ENCODE assay signal across 8 cellular contexts in the genomic region with DNA sequence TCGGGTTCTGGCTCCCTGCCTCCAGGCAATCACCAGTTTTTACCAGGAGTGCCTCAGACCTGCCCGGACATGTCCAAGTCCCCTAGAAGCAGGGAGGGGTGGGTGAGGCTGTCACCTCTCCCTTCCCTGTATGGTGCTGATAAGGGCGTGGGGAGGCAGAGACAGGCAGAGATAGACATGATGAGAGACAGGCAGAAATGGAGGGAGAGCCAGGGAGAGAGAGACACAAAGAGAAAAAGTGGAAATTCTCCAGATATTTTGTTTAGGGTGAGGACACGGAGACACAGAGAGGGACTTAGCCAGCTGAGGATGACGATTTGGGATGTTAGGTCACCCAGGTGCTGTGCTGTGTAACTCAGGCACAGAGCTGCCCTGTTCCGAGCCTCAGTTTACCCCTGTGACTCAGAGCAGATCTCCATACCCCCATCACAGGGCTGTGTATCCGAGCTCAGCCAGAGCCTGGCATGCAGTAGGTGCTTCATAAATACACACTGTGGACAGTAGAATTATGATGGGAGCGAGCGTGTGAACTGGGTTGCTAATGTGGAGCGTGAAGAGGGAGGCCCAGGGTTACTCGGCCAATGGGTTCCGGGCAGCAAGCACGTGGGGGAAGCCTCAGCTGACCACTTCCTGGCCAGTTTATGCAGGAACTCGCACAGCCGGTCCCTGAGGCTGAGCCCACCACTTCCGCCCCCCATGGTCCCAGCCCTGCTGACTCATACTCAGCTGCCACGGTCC. TPM values are rescaled to one million over a fixed set of nuclear protein-coding genes. Genes with fewer than 3 reads are reported as not detected.
DNase-seq lines count a peak whose midpoint lies in the region; ATAC-seq, FAIRE-seq and TF ChIP-seq lines count a peak whose summit lies in the region.

No MANE protein-coding gene starts in this region.

- ATAC-seq in DND-41 (ENCODE audit: insufficient read depth, low read depth): peak; percentile 89
- peak; percentile 66 for ATAC-seq in GM21390 (IDR thresholded peaks at IDR 0.05; ENCODE audit: unreplicated experiment)

- WGBS in sigmoid colon, 2 donors: 19 to 23% methylated on average over 17 of the region's 17 CpGs

- H2AFZ ChIP-seq in DND-41 (ENCODE audit: low read depth, low read length): no peak overlapping the region

- no peak overlapping the region for H3K9ac ChIP-seq in DND-41 (ENCODE audit: low read depth, low read length)

- H3K4me1 ChIP-seq in DND-41 (ENCODE audit: insufficient read depth, low read length) (peaks cover 10% of the 10 kb centered on the region), SJCRH30 (peaks cover 42% of the 10 kb centered on the region), sigmoid colon (peaks cover 0 to 18% (median 15%) of the 10 kb centered on the region in 4 donors)

- FAIRE-seq in HTR-8/SVneo (lab: Jason Lieb, UNC): peak; percentile 89

- H4K20me1 ChIP-seq in DND-41 (ENCODE audit: insufficient read depth, low read length): no peaks in the 10 kb centered on the region

- H3K4me3 ChIP-seq in DND-41 (ENCODE audit: low read depth in 1 of 2, low read length in 2 of 2) (no peak overlapping the region), SJCRH30 (peak overlapping the region; percentile 4; the same call in 1 of the 2 replicates), sigmoid colon (peak overlapping the region in 1 of 4 donors; percentile 4)

- no peak for TF ChIP-seq CTCF in DND-41 (IDR thresholded peaks at IDR 0.05; ENCODE audit: borderline replicate concordance, extremely low read depth, low read length, poor library complexity, severe bottlenecking)
- TF ChIP-seq CTCF in sigmoid colon (IDR thresholded peaks at IDR 0.05): no peak

- peak overlapping the region; percentile 54 for H3K27ac ChIP-seq in DND-41 (ENCODE audit: low read length)
- peak overlapping the region; percentile 99 for H3K27ac ChIP-seq in SJCRH30
- H3K27ac ChIP-seq in sigmoid colon: peak overlapping the region; percentile 60 to 71 (median 68)

- no peak for TF ChIP-seq POLR2A in sigmoid colon (IDR thresholded peaks at IDR 0.05)

- no peaks in the 10 kb centered on the region for H3K79me2 ChIP-seq in DND-41 (ENCODE audit: insufficient read depth, low read length)

- DNase-seq in DND-41: peak; percentile 82
- DNase-seq in HTR-8/SVneo (ENCODE audit: insufficient read length, low spot score): peak; percentile 98
- DNase-seq in SJCRH30: peak; percentile 99
- DNase-seq in astrocyte of the hippocampus (ENCODE audit: low read depth, low spot score): peak; percentile 97
- DNase-seq in iPS DF 4.7 (ENCODE audit: extremely low read depth, low spot score): peak; percentile 87
- peak; percentile 97 for DNase-seq in sigmoid colon
- no peak for DNase-seq in NCI-H1048 (lab: John Stamatoyannopoulos, UW)

- intact Hi-C loops in sigmoid colon (cut with DNase I): no loop called here

- TF ChIP-seq EP300 in sigmoid colon (IDR thresholded peaks at IDR 0.05): peak in 2 of 4 donors; percentile 46 to 84

- H3K9me3 ChIP-seq in DND-41 (ENCODE audit: insufficient read depth, low read length, severe bottlenecking): no peaks in the 10 kb centered on the region
- no peaks in the 10 kb centered on the region for H3K9me3 ChIP-seq in SJCRH30 (replicated peaks)
- H3K9me3 ChIP-seq in sigmoid colon: no peaks in the 10 kb centered on the region

- H3K27me3 ChIP-seq in DND-41 (ENCODE audit: insufficient read depth, low read length, poor library complexity): no peaks in the 10 kb centered on the region
- H3K27me3 ChIP-seq in SJCRH30: no peaks in the 10 kb centered on the region
- no peaks in the 10 kb centered on the region for H3K27me3 ChIP-seq in sigmoid colon

- H3K36me3 ChIP-seq in DND-41 (ENCODE audit: insufficient read depth, low read length) (no peaks in the 10 kb centered on the region), SJCRH30 (no peaks in the 10 kb centered on the region), sigmoid colon (no peaks in the 10 kb centered on the region)

- H3K4me2 ChIP-seq in DND-41 (ENCODE audit: insufficient read depth, low read length): no peak overlapping the region

RNA-seq across cellular contexts. Expression of a gene that starts 11.9 kb away (rescaled TPM):
- 17.5 and 27.1 TPM in 2 replicates for total RNA-seq in SJCRH30 (2014; rRNA removed; shearing (Covaris generic))
- total RNA-seq in sigmoid colon: 1 to 10 TPM; 1.1 to 7.9 (median 3.9) TPM
- 10 to 100 TPM in 2 of 3 donors, 1 to 10 TPM in 1; 7.2 to 79.7 (median 24.5) TPM for polyA plus RNA-seq in sigmoid colon

RNA-seq across cellular contexts. Expression of a gene that starts 23.4 kb away (rescaled TPM):
- not detected in 2 replicates for total RNA-seq in SJCRH30 (2014; rRNA removed; shearing (Covaris generic))
- 10 to 100 TPM in 1 of 4 donors, 1 to 10 TPM in 3; 2.2 to 13.3 (median 9.0) TPM for total RNA-seq in sigmoid colon
- 10 to 100 TPM in 1 of 3 donors, 1 to 10 TPM in 2; 4.2 to 10.9 (median 6.0) TPM for polyA plus RNA-seq in sigmoid colon

RNA-seq across cellular contexts. Expression of a gene that starts 33.7 kb away (rescaled TPM):
- 8.7 and 11.7 TPM in 2 replicates for total RNA-seq in SJCRH30 (2014; rRNA removed; shearing (Covaris generic))
- 10 to 100 TPM; 15.0 to 26.0 (median 16.6) TPM for total RNA-seq in sigmoid colon
- 10 to 100 TPM; 14.4 to 36.9 (median 31.7) TPM for polyA plus RNA-seq in sigmoid colon

RNA-seq across cellular contexts. Expression of a gene that starts 45.1 kb away (rescaled TPM):
- 63.0 and 73.0 TPM in 2 replicates for total RNA-seq in SJCRH30 (2014; rRNA removed; shearing (Covaris generic))
- 10 to 100 TPM; 52.4 to 71.4 (median 58.0) TPM for total RNA-seq in sigmoid colon
- polyA plus RNA-seq in sigmoid colon: 10 to 100 TPM; 13.9 to 51.4 (median 32.4) TPM

RNA-seq across cellular contexts. Expression of a gene that starts 51.2 kb away (rescaled TPM):
- 378 and 427 TPM in 2 replicates for total RNA-seq in SJCRH30 (2014; rRNA removed; shearing (Covaris generic))
- 100 to 1,000 TPM in 3 of 4 donors, 10 to 100 TPM in 1; 89.1 to 144 (median 119) TPM for total RNA-seq in sigmoid colon
- 100 to 1,000 TPM; 214 to 285 (median 256) TPM for polyA plus RNA-seq in sigmoid colon
